1 cellular context compared by ENCODE assay signal in genomic region chr2:1744446-1745170, GRCh38.
TF ChIP-seq lines count a peak whose summit lies in the region.

Gene PXDN (minus strand): TSS chr2:1744515. CDS start chr2:1744455, 60 bp downstream.

TF ChIP-seq in H1, 55 proteins besides CTCF, POLR2A, EP300 and RAD21 (continued from another document):
- TF ChIP-seq ATF3 (IDR thresholded peaks at IDR 0.05; ENCODE audit: insufficient read depth, low read depth, low read length) (no peak), CHD2 (IDR thresholded peaks at IDR 0.05; ENCODE audit: low read length) (no peak), MAX (IDR thresholded peaks at IDR 0.05) (peak; percentile 17; the same call in 1 of the 2 replicates), NRF1 (IDR thresholded peaks at IDR 0.05; ENCODE audit: low read depth, low read length) (peak; percentile 30), KDM4A (IDR thresholded peaks at IDR 0.05; ENCODE audit: low read depth, low read length, severe bottlenecking) (peak; percentile 81), E2F6 (IDR thresholded peaks at IDR 0.05) (no peak), CTBP2 (IDR thresholded peaks at IDR 0.05; ENCODE audit: borderline replicate concordance, insufficient read depth, insufficient read length, low read length) (no peak), KDM1A (IDR thresholded peaks at IDR 0.05; ENCODE audit: borderline replicate concordance, low read length) (no peak), HDAC2 (IDR thresholded peaks at IDR 0.05; ENCODE audit: borderline replicate concordance in 1 of 2, low read depth in 2 of 2, low read length in 2 of 2) (0 out of 4 replicates have a peak, but pooled peaks of 1 of the 2 experiments have one; percentile 19), YY1 (IDR thresholded peaks at IDR 0.05; ENCODE audit: low read depth, low read length) (no peak), GTF2F1 (IDR thresholded peaks at IDR 0.05; ENCODE audit: borderline replicate concordance, low read depth, low read length) (no peak), BCL11A (IDR thresholded peaks at IDR 0.05; ENCODE audit: low read depth in 2 of 2, low read length in 2 of 2) (no peak), PHF8 (conservative IDR thresholded peaks at IDR 0.05; ENCODE audit: low read depth, low read length) (no peak), HDAC6 (IDR thresholded peaks at IDR 0.05; ENCODE audit: low read depth, low read length) (no peak)
